22 cellular contexts compared by ENCODE assay signal in genomic region chr1:229007701-229008100, GRCh38.
"Had no signal": no experiment of that assay in that cellular context is flagged by ENCODE, and none has a peak within 500 bp of the region (broad histone marks: within the 10 kb centered on the region; RNA-seq: fewer than 3 reads in every experiment).

No MANE protein-coding gene starts in this region.

- H3K79me2 ChIP-seq: hepatocyte had no signal

- ATAC-seq: esophagus mucosa, gastroesophageal sphincter, heart left ventricle, left cardiac atrium, left lung, left ventricle myocardium superior, mucosa of descending colon had no signal

- H3K27me3 ChIP-seq: dorsolateral prefrontal cortex, gastroesophageal sphincter, hepatocyte, left lung had no signal

- H3K4me1 ChIP-seq: esophagus squamous epithelium, lower lobe of right lung had no signal

- DNase-seq: dermis blood vessel endothelial cell; effector CD4-positive, alpha-beta T cell; effector memory CD4-positive, alpha-beta T cell; erythroblast; esophagus squamous epithelium; foreskin fibroblast; heart left ventricle; hypothalamus; immature natural killer cell; left cardiac atrium; left lung; left ventricle myocardium superior; lower lobe of right lung; mesenchymal stem cell; mucosa of descending colon had no signal

- H3K27ac Mint-ChIP-seq: immature natural killer cell, mesothelial cell of epicardium had no signal

- H2AFZ ChIP-seq: hepatocyte had no signal

- H3K9me3 Mint-ChIP-seq: immature natural killer cell, mesothelial cell of epicardium had no signal

- H3K36me3 ChIP-seq: esophagus squamous epithelium, gastroesophageal sphincter, heart left ventricle, left lung, lower lobe of right lung had no signal

- H3K36me3 Mint-ChIP-seq: immature natural killer cell, mesothelial cell of epicardium had no signal

- H3K27ac ChIP-seq: coronary artery, dorsolateral prefrontal cortex, epithelial cell of prostate, esophagus squamous epithelium, gastroesophageal sphincter, heart left ventricle, hepatocyte, left lung, lower lobe of right lung had no signal

- H3K4me2 ChIP-seq: hepatocyte had no signal

- H3K4me3 Mint-ChIP-seq: immature natural killer cell, mesothelial cell of epicardium had no signal

- H3K9me3 ChIP-seq: esophagus squamous epithelium, gastroesophageal sphincter, heart left ventricle, left lung, lower lobe of right lung, mucosa of descending colon had no signal

- H3K4me3 ChIP-seq: coronary artery, dorsolateral prefrontal cortex, esophagus squamous epithelium, gastroesophageal sphincter, heart left ventricle, hepatocyte, left lung, lower lobe of right lung, mucosa of descending colon had no signal
